In genomic region chr7:38908759-38909335, GRCh38 we compare ENCODE assay signal across 1 cellular context.
TF ChIP-seq lines count a peak whose summit lies in the region.

TSS of gene VPS41 (minus strand) at chr7:38909191. CDS start at chr7:38909174, 17 bp downstream.

TF ChIP-seq in K562, 482 proteins besides CTCF, POLR2A, EP300 and RAD21 (continued from another document and continues in another):
- TF ChIP-seq ZNF609 (CRISPR knock-in tag; IDR thresholded peaks at IDR 0.05; ENCODE audit: borderline replicate concordance) = no peak
- no peak for TF ChIP-seq ZNF740 (CRISPR knock-in tag; IDR thresholded peaks at IDR 0.05)
- TF ChIP-seq ZNF740 (tag; IDR thresholded peaks at IDR 0.05) = no peak
- TF ChIP-seq L3MBTL2 (IDR thresholded peaks at IDR 0.05) = no peak
- no peak for TF ChIP-seq DPF2 (IDR thresholded peaks at IDR 0.05)
- peak; percentile 50 to 93 (median 87) for TF ChIP-seq YY1 (IDR thresholded peaks at IDR 0.05; ENCODE audit: borderline replicate concordance in 1 of 3, control insufficient read depth in 1 of 3, extremely low read depth in 1 of 3, insufficient read depth in 3 of 3, insufficient read length in 1 of 3, insufficient replicate concordance in 2 of 3, low read depth in 1 of 3, low read length in 2 of 3)
- no peak for TF ChIP-seq CGGBP1 (CRISPR knock-in tag; IDR thresholded peaks at IDR 0.05)
- TF ChIP-seq PHB (CRISPR knock-in tag; IDR thresholded peaks at IDR 0.05) = no peak
- no peak for TF ChIP-seq CC2D1A (IDR thresholded peaks at IDR 0.05)
- TF ChIP-seq E2F8 (IDR thresholded peaks at IDR 0.05; ENCODE audit: low read depth, partially characterized antibody) = peak; percentile 93
- no peak for TF ChIP-seq RBM25 (IDR thresholded peaks at IDR 0.05; ENCODE audit: low read depth, low read length, severe bottlenecking)
- no peak for TF ChIP-seq E2F4 (CRISPR knock-in tag; IDR thresholded peaks at IDR 0.05; ENCODE audit: low read depth)
- peak; percentile 79; the same call in 1 of the 2 replicates for TF ChIP-seq MITF (IDR thresholded peaks at IDR 0.05)
- peak; percentile 83 for TF ChIP-seq HDAC2 (IDR thresholded peaks at IDR 0.05)
- TF ChIP-seq ATF2 (CRISPR knock-in tag; IDR thresholded peaks at IDR 0.05) = no peak
- no peak for TF ChIP-seq CBX8 (IDR thresholded peaks at IDR 0.05; ENCODE audit: borderline replicate concordance, extremely low read depth, low read depth, low read length, poor library complexity, severe bottlenecking)
- no peak for TF ChIP-seq ZNF668 (CRISPR knock-in tag; IDR thresholded peaks at IDR 0.05)
- no peak for TF ChIP-seq UBTF (IDR thresholded peaks at IDR 0.05; ENCODE audit: borderline replicate concordance in 1 of 2, low read depth in 2 of 2, low read length in 2 of 2)
- TF ChIP-seq ARID4B (CRISPR knock-in tag; IDR thresholded peaks at IDR 0.05) = peak; percentile 67; the same call in 1 of the 2 replicates
- peak; percentile 81 to 84 for TF ChIP-seq SIX5 (IDR thresholded peaks at IDR 0.05; ENCODE audit: borderline replicate concordance in 1 of 2, insufficient read depth in 1 of 2, low read depth in 1 of 2, low read length in 2 of 2)
- peak; percentile 96 for TF ChIP-seq PHF20 (IDR thresholded peaks at IDR 0.05; ENCODE audit: partially characterized antibody)
- no peak for TF ChIP-seq ZNF512 (tag; IDR thresholded peaks at IDR 0.05)
- TF ChIP-seq ZBTB11 (CRISPR knock-in tag; IDR thresholded peaks at IDR 0.05) = peak in 1 of 3 experiments; percentile 45; a peak in 1 of 6 replicates
- TF ChIP-seq FOXJ3 (CRISPR knock-in tag; IDR thresholded peaks at IDR 0.05) = no peak
